ENCODE assay signal across 14 cellular contexts in the genomic region with DNA sequence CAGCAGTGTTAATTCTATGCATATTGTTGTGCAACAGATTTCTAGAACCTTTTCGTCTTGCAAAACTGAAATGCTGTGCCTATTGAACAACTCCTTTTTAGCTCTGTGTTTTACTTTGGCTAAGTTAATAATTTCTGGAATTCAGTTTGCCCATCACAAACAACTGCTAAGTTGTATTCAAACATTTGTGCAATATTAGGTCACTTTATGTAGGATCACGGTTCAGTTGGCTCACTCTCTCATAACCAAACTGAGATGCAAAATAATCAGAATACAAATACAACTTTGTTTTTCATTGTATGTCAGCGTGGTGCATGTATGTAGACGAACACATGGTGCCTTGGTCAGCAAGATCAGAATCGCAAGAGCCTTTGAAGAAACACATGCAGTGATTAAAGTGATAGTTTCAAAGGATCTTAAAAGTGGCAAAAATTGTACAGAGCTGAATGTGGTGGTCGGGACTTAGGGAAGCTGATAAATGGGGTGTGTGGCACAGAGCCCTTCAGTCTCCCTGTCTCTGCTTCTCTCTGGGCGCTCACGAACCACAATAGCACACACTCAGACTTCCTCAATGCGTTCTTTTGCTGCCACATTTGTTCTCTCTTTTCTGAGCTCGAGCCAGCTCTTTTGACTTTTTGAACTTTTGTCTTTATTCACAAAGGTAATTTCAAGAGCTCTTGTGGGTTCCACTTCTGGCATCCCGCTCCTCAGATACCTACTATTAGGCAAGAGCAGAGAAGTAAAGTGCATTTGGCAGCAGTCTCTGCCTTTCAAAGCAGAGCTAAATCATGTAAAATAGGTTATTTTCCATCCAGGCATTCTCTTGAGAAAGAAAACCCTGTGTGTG.
DNase-seq lines count a peak whose midpoint lies in the region; ATAC-seq and TF ChIP-seq lines count a peak whose summit lies in the region.
"Had no signal": no experiment of that assay in that cellular context is flagged by ENCODE, and none has a peak within 500 bp of the region (broad histone marks: within the 10 kb centered on the region; RNA-seq: fewer than 3 reads in every experiment).

No MANE protein-coding gene starts in this region.

- BruUV-seq in mammary epithelial cell (replicated peaks; lab: Mats Ljungman, UMichigan) (no TSS peak), MCF 10A (replicated peaks; lab: Mats Ljungman, UMichigan) (no TSS peak)

- ATAC-seq in gastroesophageal sphincter (peak; percentile 54), GM18907 (IDR thresholded peaks at IDR 0.05; ENCODE audit: unreplicated experiment) (no peak), HG03521 (IDR thresholded peaks at IDR 0.05; ENCODE audit: unreplicated experiment) (no peak)
- ATAC-seq: activated T-cell treated with anti-CD3 and anti-CD28 coated beads, Interleukin-2, amount 50 U/mL, for 4 hours; stimulated activated naive CD8-positive, alpha-beta T cell treated with anti-CD3 and anti-CD28 coated beads, Interleukin-15, Interleukin-2, amounts not matched to agents 100 U/mL and 50 U/mL, for 24 hours had no signal

- in situ Hi-C loops in mammary epithelial cell (cut with MboI; ENCODE audit: low sequenced_read_pairs in 2 of 2), result no loop called here

- H3K9ac ChIP-seq in mammary epithelial cell (ENCODE audit: insufficient read depth, low read length), result no peak overlapping the region

- H3K27ac ChIP-seq in mammary epithelial cell (ENCODE audit: insufficient read depth, low read depth, low read length) (no peak overlapping the region), gastroesophageal sphincter (peak overlapping the region; percentile 29 to 71 (median 52)), thyroid gland (peak overlapping the region; percentile 48 to 70 (median 61))

- dilution Hi-C loops in mammary epithelial cell (cut with HindIII; ENCODE audit: low sequenced_read_pairs), result no loop called here

- WGBS in mammary epithelial cell (ENCODE audit: low coverage, missing lambda C conversion rate), result 41% methylated on average over 11 of the region's 11 CpGs
- WGBS in gastroesophageal sphincter (ENCODE audit: low coverage in 1 of 2), 2 donors, result 59 to 71% methylated on average over 10 of the region's 11 CpGs
- WGBS in thyroid gland, 2 donors, result 39 to 47% methylated on average over 10 of the region's 11 CpGs

- H3K27me3 Mint-ChIP-seq in MCF 10A (ENCODE audit: insufficient read depth, unreplicated experiment), result no peaks in the 10 kb centered on the region

- H4K20me1 ChIP-seq in mammary epithelial cell (ENCODE audit: insufficient read depth, low read length), result no peaks in the 10 kb centered on the region

- peaks cover 7% of the 10 kb centered on the region for H3K36me3 Mint-ChIP-seq in MCF 10A (ENCODE audit: insufficient read depth, unreplicated experiment)

- H3K9me3 ChIP-seq in mammary epithelial cell (replicated peaks; ENCODE audit: insufficient read depth, low read length), result no peaks in the 10 kb centered on the region
- H3K9me3 ChIP-seq in gastroesophageal sphincter, result no peaks in the 10 kb centered on the region
- H3K9me3 ChIP-seq in thyroid gland, result no peaks in the 10 kb centered on the region

- H3K4me1 Mint-ChIP-seq in MCF 10A (ENCODE audit: insufficient read depth, unreplicated experiment), result peaks cover 23% of the 10 kb centered on the region

- H3K79me2 ChIP-seq in mammary epithelial cell (ENCODE audit: insufficient read depth, low read length), result no peaks in the 10 kb centered on the region

- H3K27ac Mint-ChIP-seq in MCF 10A (ENCODE audit: low read depth, unreplicated experiment), result no peak overlapping the region

- no peak overlapping the region for H3K4me2 ChIP-seq in mammary epithelial cell (ENCODE audit: insufficient read depth, low read depth, low read length)

- H3K27me3 ChIP-seq in mammary epithelial cell (ENCODE audit: insufficient read depth, low read length) (no peaks in the 10 kb centered on the region), gastroesophageal sphincter (no peaks in the 10 kb centered on the region), thyroid gland (no peaks in the 10 kb centered on the region)

- TF ChIP-seq POLR2A in gastroesophageal sphincter (IDR thresholded peaks at IDR 0.05) (no peak), thyroid gland (IDR thresholded peaks at IDR 0.05) (no peak)

- no peak overlapping the region for H3K4me3 Mint-ChIP-seq in MCF 10A (ENCODE audit: unreplicated experiment)
- H3K4me3 Mint-ChIP-seq: activated T-cell treated with anti-CD3 and anti-CD28 coated beads, Interleukin-2, amount 50 U/mL, for 4 hours had no signal

- DNase-seq in mammary epithelial cell (peak; percentile 9), MCF 10A (ENCODE audit: unreplicated experiment) (no peak), MV-4-11 (lab: John Stamatoyannopoulos, UW) (peak; percentile 53), thyroid gland (peak; percentile 86 to 88), DMS114 treated with DMSO at 0.1 percent for 48 hours (lab: John Stamatoyannopoulos, UW; ENCODE audit: unreplicated experiment) (no peak)
- DNase-seq: activated T-cell treated with anti-CD3 and anti-CD28 coated beads, Interleukin-2, amount 50 U/mL, for 4 hours; erythroblast; NCI-H1694; stimulated activated CD4-positive, alpha-beta T cell treated with anti-CD3 and anti-CD28 coated beads, Interleukin-2, amount 100 ng/mL, for 24 hours; stimulated activated naive CD8-positive, alpha-beta T cell treated with anti-CD3 and anti-CD28 coated beads, Interleukin-15, Interleukin-2, amounts not matched to agents 100 U/mL and 50 U/mL, for 24 hours; T1000 had no signal

- H3K4me1 ChIP-seq in mammary epithelial cell (ENCODE audit: insufficient read depth, low read length), result peaks cover 27% of the 10 kb centered on the region
- H3K4me1 ChIP-seq in gastroesophageal sphincter, result peaks cover 0 to 77% (median 9%) of the 10 kb centered on the region in 3 donors
- peaks cover 44 to 46% of the 10 kb centered on the region in 2 donors for H3K4me1 ChIP-seq in thyroid gland

- POLR2A ChIA-PET in MCF 10A (lab: Yijun Ruan, JAX), result interaction anchor here (0.5 to 1.3 kb wide), 2 partner anchors 11 to 1774 kb away, joined by 3 to 4 read pairs; no protein-coding TSS in a partner anchor

- H3K4me3 ChIP-seq in mammary epithelial cell (replicated peaks in 1 of 3; ENCODE audit: insufficient read depth in 1 of 3, low read depth in 2 of 3, low read length in 3 of 3) (no peak overlapping the region), gastroesophageal sphincter (no peak overlapping the region), thyroid gland (replicated peaks in 1 of 3) (no peak overlapping the region)

- H3K9me3 Mint-ChIP-seq in MCF 10A (ENCODE audit: unreplicated experiment), result no peaks in the 10 kb centered on the region
- H3K9me3 Mint-ChIP-seq: activated T-cell treated with anti-CD3 and anti-CD28 coated beads, Interleukin-2, amount 50 U/mL, for 4 hours had no signal

- intact Hi-C loops in mammary epithelial cell (cut with micrococcal nuclease), result no loop called here
- intact Hi-C loops in MCF 10A (cut with micrococcal nuclease), result no loop called here
- intact Hi-C loops in thyroid gland (cut with DNase I), result no loop called here

- TF ChIP-seq EP300 in gastroesophageal sphincter (IDR thresholded peaks at IDR 0.05), result no peak

- no peak for TF ChIP-seq CTCF in mammary epithelial cell (conservative IDR thresholded peaks at IDR 0.05 in 1 of 2, IDR thresholded peaks at IDR 0.05 in 1 of 2; ENCODE audit: extremely low read depth in 1 of 2, insufficient read depth in 1 of 2, low read depth in 1 of 2, low read length in 2 of 2)
- no peak for TF ChIP-seq CTCF in MCF 10A (IDR thresholded peaks at IDR 0.05; ENCODE audit: unreplicated experiment)
- TF ChIP-seq CTCF in gastroesophageal sphincter (IDR thresholded peaks at IDR 0.05), result no peak
- no peak for TF ChIP-seq CTCF in thyroid gland (IDR thresholded peaks at IDR 0.05)

- H2AFZ ChIP-seq in mammary epithelial cell (ENCODE audit: low read depth, low read length), result peak overlapping the region; percentile 18

- CTCF ChIA-PET in mammary epithelial cell (lab: Charles Lee; ENCODE audit: low non-redundant PET) (no interaction called here), MCF 10A (lab: Yijun Ruan, JAX) (no interaction called here)

- H3K36me3 ChIP-seq in mammary epithelial cell (ENCODE audit: insufficient read depth, low read length), result no peaks in the 10 kb centered on the region
- H3K36me3 ChIP-seq in gastroesophageal sphincter, result peaks cover 0 to 30% of the 10 kb centered on the region in 2 donors
- no peaks in the 10 kb centered on the region for H3K36me3 ChIP-seq in thyroid gland

Comparison
In these comparisons a context has a peak if more than half of its experiments do, and no peak if none do; other contexts are left out.
1. DNase-seq: peak in mammary epithelial cell (single experiment), MV-4-11 (single experiment) and thyroid gland (2 of 2); none in MCF 10A (single experiment) and DMS114 treated with DMSO at 0.1 percent for 48 hours (single experiment).